ENCODE assay signal across 11 cellular contexts in the genomic region with DNA sequence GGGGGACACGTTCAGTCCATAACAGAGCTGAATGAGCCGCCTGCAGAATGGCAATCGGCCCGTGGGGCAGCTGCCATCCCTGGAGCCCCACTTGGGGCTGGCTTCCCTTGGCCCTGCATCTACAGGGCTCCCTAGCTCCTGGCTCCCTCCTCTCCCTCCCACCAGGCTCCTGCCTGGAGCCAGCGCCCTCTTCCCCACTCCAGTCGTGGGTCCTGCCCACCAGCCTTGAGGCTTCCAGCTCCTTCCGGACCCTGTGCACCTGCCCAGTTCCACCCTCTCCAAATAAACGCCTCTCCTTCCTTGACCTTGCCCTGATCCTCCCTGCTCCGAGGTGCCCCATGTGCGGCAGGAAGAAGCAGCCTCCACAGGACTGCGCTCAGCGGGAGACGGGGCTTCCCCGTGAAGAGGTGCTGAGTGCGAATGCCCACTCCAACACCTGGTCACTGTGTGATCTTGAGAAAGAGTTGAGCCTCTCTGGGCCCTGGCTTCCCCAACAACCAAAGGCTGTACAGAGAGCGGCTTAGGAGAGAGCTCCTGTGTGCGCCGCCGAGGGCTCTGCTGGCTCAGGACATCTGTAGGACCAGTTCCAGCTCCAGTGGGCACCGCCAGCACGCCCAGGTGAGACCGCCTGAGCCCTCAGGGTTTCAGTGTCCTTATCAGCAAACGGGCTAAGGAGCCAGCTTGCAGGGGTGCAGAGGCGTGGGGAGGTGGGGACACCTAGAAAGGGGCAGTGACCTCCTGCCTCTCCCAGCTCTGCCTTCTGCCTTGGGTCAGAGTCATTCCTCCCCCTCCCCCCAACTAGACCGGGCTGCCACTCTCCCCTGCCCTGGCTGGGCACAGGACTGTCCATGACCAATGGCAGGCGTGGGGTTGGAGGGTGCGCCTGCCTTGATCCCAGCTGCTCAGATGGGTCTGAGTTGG. TPM values are rescaled to one million over a fixed set of nuclear protein-coding genes. Genes with fewer than 3 reads are reported as not detected.
A peak's percentile ranks its signal among the peaks of the same experiment; 100 is the strongest.
DNase-seq lines count a peak whose midpoint lies in the region; ATAC-seq and TF ChIP-seq lines count a peak whose summit lies in the region.
"Had no signal": no experiment of that assay in that cellular context is flagged by ENCODE, and none has a peak within 500 bp of the region (broad histone marks: within the 10 kb centered on the region; RNA-seq: fewer than 3 reads in every experiment).

No MANE protein-coding gene starts in this region.

- intact Hi-C loops in dendritic cell treated with granulocyte-macrophage colony-stimulating factor and Interleukin-4, amounts not matched to agents 40 ng/mL and 50 ng/mL, for 4 days (cut with micrococcal nuclease), result loop anchor here (10.0 kb wide), 1 partner anchor 274 kb away; no protein-coding TSS in a partner anchor

- peaks cover 40% of the 10 kb centered on the region for H3K4me1 Mint-ChIP-seq in activated T-cell treated with anti-CD3 and anti-CD28 coated beads, Interleukin-2, amount 50 U/mL, for 72 hours (ENCODE audit: low read depth)
- peaks cover 42% of the 10 kb centered on the region for H3K4me1 Mint-ChIP-seq in dendritic cell treated with granulocyte-macrophage colony-stimulating factor and Interleukin-4, amounts not matched to agents 40 ng/mL and 50 ng/mL, for 4 days (ENCODE audit: low read depth)
- H3K4me1 Mint-ChIP-seq in naive B cell (peaks cover 24 to 29% (median 28%) of the 10 kb centered on the region in 3 donors), type B pancreatic cell (ENCODE audit: unreplicated experiment) (peaks cover 39% of the 10 kb centered on the region)

- TF ChIP-seq CTCF in type B pancreatic cell (conservative IDR thresholded peaks at IDR 0.05), result no peak

- H3K9me3 ChIP-seq in SJCRH30 (replicated peaks), result no peaks in the 10 kb centered on the region

- H3K27ac ChIP-seq in SJCRH30, result no peak overlapping the region
- H3K27ac ChIP-seq: foreskin keratinocyte had no signal

- H3K36me3 Mint-ChIP-seq in activated T-cell treated with anti-CD3 and anti-CD28 coated beads, Interleukin-2, amount 50 U/mL, for 72 hours (ENCODE audit: insufficient read depth in 2 of 2), result no peaks in the 10 kb centered on the region
- H3K36me3 Mint-ChIP-seq in dendritic cell treated with granulocyte-macrophage colony-stimulating factor and Interleukin-4, amounts not matched to agents 40 ng/mL and 50 ng/mL, for 4 days (ENCODE audit: low read depth), result no peaks in the 10 kb centered on the region
- H3K36me3 Mint-ChIP-seq in naive B cell (no peaks in the 10 kb centered on the region), type B pancreatic cell (no peaks in the 10 kb centered on the region)

- DNase-seq in activated T-cell treated with anti-CD3 and anti-CD28 coated beads, Interleukin-2, amount 50 U/mL, for 72 hours, result no peak
- DNase-seq in activated T-cell treated with anti-CD3 and anti-CD28 coated beads for 4 hours, result no peak
- DNase-seq in naive B cell, result no peak
- DNase-seq in type B pancreatic cell (ENCODE audit: extremely low spot score, unreplicated experiment), result no peak
- DNase-seq in NCI-H146 treated with DMSO at 0.1 percent for 48 hours (lab: John Stamatoyannopoulos, UW; ENCODE audit: unreplicated experiment), result no peak
- DNase-seq in SJCRH30, result no peak
- DNase-seq: foreskin keratinocyte, NCI-H82 had no signal

- no peaks in the 10 kb centered on the region for H3K9me3 Mint-ChIP-seq in activated T-cell treated with anti-CD3 and anti-CD28 coated beads, Interleukin-2, amount 50 U/mL, for 72 hours
- H3K9me3 Mint-ChIP-seq in dendritic cell treated with granulocyte-macrophage colony-stimulating factor and Interleukin-4, amounts not matched to agents 40 ng/mL and 50 ng/mL, for 4 days, result no peaks in the 10 kb centered on the region
- H3K9me3 Mint-ChIP-seq in naive B cell (no peaks in the 10 kb centered on the region), type B pancreatic cell (no peaks in the 10 kb centered on the region)

- H3K36me3 ChIP-seq in SJCRH30, result no peaks in the 10 kb centered on the region

- no peak overlapping the region for H3K27ac Mint-ChIP-seq in activated T-cell treated with anti-CD3 and anti-CD28 coated beads, Interleukin-2, amount 50 U/mL, for 72 hours
- H3K27ac Mint-ChIP-seq in dendritic cell treated with granulocyte-macrophage colony-stimulating factor and Interleukin-4, amounts not matched to agents 40 ng/mL and 50 ng/mL, for 4 days, result peak overlapping the region; percentile 69
- H3K27ac Mint-ChIP-seq in naive B cell (peak overlapping the region in 1 of 6 donors; percentile 15), type B pancreatic cell (peak overlapping the region; percentile 81)

- no peak overlapping the region for H3K4me3 ChIP-seq in SJCRH30

- ATAC-seq in activated T-cell treated with anti-CD3 and anti-CD28 coated beads, Interleukin-2, amount 50 U/mL, for 72 hours (replicated peaks in 1 of 2), result no peak
- ATAC-seq in naive B cell (ENCODE audit: low read depth in 2 of 2) (no peak), GM21717 (IDR thresholded peaks at IDR 0.05; ENCODE audit: unreplicated experiment) (no peak)
- ATAC-seq: foreskin keratinocyte had no signal

- H3K4me3 Mint-ChIP-seq in activated T-cell treated with anti-CD3 and anti-CD28 coated beads, Interleukin-2, amount 50 U/mL, for 72 hours, result peak overlapping the region; percentile 39 to 41
- no peak overlapping the region for H3K4me3 Mint-ChIP-seq in dendritic cell treated with granulocyte-macrophage colony-stimulating factor and Interleukin-4, amounts not matched to agents 40 ng/mL and 50 ng/mL, for 4 days
- H3K4me3 Mint-ChIP-seq in naive B cell, result peak overlapping the region; percentile 35 to 90 (median 58)
- H3K4me3 Mint-ChIP-seq in type B pancreatic cell, result peak overlapping the region; percentile 60

- H3K27me3 ChIP-seq in SJCRH30, result peaks cover 29% of the 10 kb centered on the region
- H3K27me3 ChIP-seq: foreskin keratinocyte had no signal

- peaks cover 13% of the 10 kb centered on the region; the same call in 1 of the 2 replicates for H3K4me1 ChIP-seq in SJCRH30

- H3K27me3 Mint-ChIP-seq in activated T-cell treated with anti-CD3 and anti-CD28 coated beads, Interleukin-2, amount 50 U/mL, for 72 hours (ENCODE audit: low read depth), result no peaks in the 10 kb centered on the region
- peaks cover 19% of the 10 kb centered on the region for H3K27me3 Mint-ChIP-seq in dendritic cell treated with granulocyte-macrophage colony-stimulating factor and Interleukin-4, amounts not matched to agents 40 ng/mL and 50 ng/mL, for 4 days
- H3K27me3 Mint-ChIP-seq in naive B cell (peaks cover 0 to 4% (median 0%) of the 10 kb centered on the region in 3 donors), type B pancreatic cell (no peaks in the 10 kb centered on the region)

RNA-seq across cellular contexts. Expression of gene C9orf50, which starts 12.1 kb away (rescaled TPM):
- under 1 TPM in 1 of 2 donors, not detected in 1; 0.31 TPM for total RNA-seq in activated T-cell treated with anti-CD3 and anti-CD28 coated beads, Interleukin-2, amount 50 U/mL, for 72 hours
- polyA plus RNA-seq in naive B cell (ENCODE audit: low read depth in 6 of 6), result not detected
- total RNA-seq in type B pancreatic cell (ENCODE audit: low replicate concordance), result not detected in 2 replicates
- not detected in 2 replicates for total RNA-seq in SJCRH30 (2014; rRNA removed; shearing (Covaris generic))
- total RNA-seq: foreskin keratinocyte, omental fat pad had no signal
- polyA plus RNA-seq: foreskin keratinocyte had no signal

RNA-seq across cellular contexts. Expression of gene NTMT1, which starts 17.1 kb away (rescaled TPM):
- total RNA-seq in activated T-cell treated with anti-CD3 and anti-CD28 coated beads, Interleukin-2, amount 50 U/mL, for 72 hours, result 10 to 100 TPM; 39.3 to 51.9 TPM
- polyA plus RNA-seq in naive B cell (ENCODE audit: low read depth in 6 of 6), result 10 to 100 TPM; 30.3 to 57.7 (median 35.4) TPM
- 31.4 and 33.5 TPM in 2 replicates for total RNA-seq in type B pancreatic cell (ENCODE audit: low replicate concordance)
- total RNA-seq in SJCRH30 (2014; rRNA removed; shearing (Covaris generic)), result 47.8 and 48.5 TPM in 2 replicates

RNA-seq across cellular contexts. Expression of gene ASB6, which starts 33.1 kb away (rescaled TPM):
- total RNA-seq in activated T-cell treated with anti-CD3 and anti-CD28 coated beads, Interleukin-2, amount 50 U/mL, for 72 hours, result 10 to 100 TPM; 16.9 to 20.2 TPM
- polyA plus RNA-seq in naive B cell (ENCODE audit: low read depth in 6 of 6), result 10 to 100 TPM; 13.3 to 23.4 (median 16.5) TPM
- total RNA-seq in type B pancreatic cell (ENCODE audit: low replicate concordance), result 20.7 and 22.4 TPM in 2 replicates
- 23.0 and 23.4 TPM in 2 replicates for total RNA-seq in SJCRH30 (2014; rRNA removed; shearing (Covaris generic))

RNA-seq across cellular contexts. Expression of gene PRRX2, which starts 56.6 kb away (rescaled TPM):
- 1 to 10 TPM; 3.3 to 6.1 TPM for total RNA-seq in activated T-cell treated with anti-CD3 and anti-CD28 coated beads, Interleukin-2, amount 50 U/mL, for 72 hours
- polyA plus RNA-seq in naive B cell (ENCODE audit: low read depth in 6 of 6), result not detected
- total RNA-seq in type B pancreatic cell (ENCODE audit: low replicate concordance), result 0.50 and 20.8 TPM in 2 replicates
- 0.18 and 0.20 TPM in 2 replicates for total RNA-seq in SJCRH30 (2014; rRNA removed; shearing (Covaris generic))
- total RNA-seq: foreskin keratinocyte had no signal
